1 cellular context compared by ENCODE assay signal in the genomic region with DNA sequence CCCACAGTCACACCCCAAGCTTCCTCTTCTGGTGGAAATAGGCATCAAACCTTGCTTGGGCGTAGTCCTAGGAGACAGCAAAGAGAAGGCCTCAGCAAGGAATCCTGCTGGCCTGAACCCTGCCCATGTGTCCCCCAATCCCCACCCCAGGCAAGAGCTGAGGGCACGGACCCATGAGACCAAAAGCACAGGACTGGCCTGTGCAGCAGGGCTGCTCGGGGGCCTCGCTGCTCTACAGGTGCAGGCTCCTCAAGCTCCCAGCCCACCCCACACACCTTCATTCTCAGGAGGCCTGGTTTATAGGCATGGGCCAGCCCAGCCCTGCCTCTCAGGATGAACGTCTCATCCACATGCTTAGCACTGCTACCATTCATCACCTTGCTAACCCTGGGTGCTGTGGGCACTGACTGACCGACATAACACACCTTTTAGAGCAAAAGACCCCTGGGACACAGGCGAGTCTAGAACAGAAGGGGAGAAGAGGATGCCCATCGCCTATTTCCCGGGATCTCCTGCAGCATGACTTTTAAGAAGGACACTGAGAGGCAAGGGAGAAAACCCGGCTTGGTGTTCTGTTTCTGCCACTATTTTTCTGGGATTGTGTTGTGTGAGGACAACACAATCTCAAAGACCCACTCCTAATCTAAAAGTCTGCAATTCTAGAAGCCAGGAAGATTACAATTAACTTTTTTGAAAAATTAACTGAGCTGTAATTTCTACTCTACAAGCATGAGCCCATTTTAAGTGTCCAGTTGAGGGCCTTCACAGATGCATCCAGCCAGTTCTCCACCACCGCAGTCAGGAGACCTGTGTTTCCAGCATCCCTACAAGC.
TF ChIP-seq lines count a peak whose summit lies in the region.

No MANE protein-coding gene starts in this region.

TF ChIP-seq in HCT116, 20 proteins besides CTCF, POLR2A, EP300 and RAD21:
- TF ChIP-seq EZH2 (IDR thresholded peaks at IDR 0.05): no peak
- TF ChIP-seq YY1 (IDR thresholded peaks at IDR 0.05; ENCODE audit: extremely low read depth, insufficient replicate concordance, low read depth, low read length): no peak
- TF ChIP-seq POLR2AphosphoS5 (IDR thresholded peaks at IDR 0.05; ENCODE audit: low read depth, low read length): 0 out of 2 replicates have a peak, but pooled peaks have one; percentile 8
